1 cellular context compared by ENCODE assay signal in genomic region chr19:7915250-7916136, GRCh38.
TF ChIP-seq lines count a peak whose summit lies in the region.

No MANE protein-coding gene starts in this region.

TF ChIP-seq in GM23338, 12 proteins besides CTCF, POLR2A, EP300 and RAD21 (continued from another document):
- no peak for TF ChIP-seq ZNF462 (CRISPR knock-in tag; IDR thresholded peaks at IDR 0.05)
